In the genomic region with DNA sequence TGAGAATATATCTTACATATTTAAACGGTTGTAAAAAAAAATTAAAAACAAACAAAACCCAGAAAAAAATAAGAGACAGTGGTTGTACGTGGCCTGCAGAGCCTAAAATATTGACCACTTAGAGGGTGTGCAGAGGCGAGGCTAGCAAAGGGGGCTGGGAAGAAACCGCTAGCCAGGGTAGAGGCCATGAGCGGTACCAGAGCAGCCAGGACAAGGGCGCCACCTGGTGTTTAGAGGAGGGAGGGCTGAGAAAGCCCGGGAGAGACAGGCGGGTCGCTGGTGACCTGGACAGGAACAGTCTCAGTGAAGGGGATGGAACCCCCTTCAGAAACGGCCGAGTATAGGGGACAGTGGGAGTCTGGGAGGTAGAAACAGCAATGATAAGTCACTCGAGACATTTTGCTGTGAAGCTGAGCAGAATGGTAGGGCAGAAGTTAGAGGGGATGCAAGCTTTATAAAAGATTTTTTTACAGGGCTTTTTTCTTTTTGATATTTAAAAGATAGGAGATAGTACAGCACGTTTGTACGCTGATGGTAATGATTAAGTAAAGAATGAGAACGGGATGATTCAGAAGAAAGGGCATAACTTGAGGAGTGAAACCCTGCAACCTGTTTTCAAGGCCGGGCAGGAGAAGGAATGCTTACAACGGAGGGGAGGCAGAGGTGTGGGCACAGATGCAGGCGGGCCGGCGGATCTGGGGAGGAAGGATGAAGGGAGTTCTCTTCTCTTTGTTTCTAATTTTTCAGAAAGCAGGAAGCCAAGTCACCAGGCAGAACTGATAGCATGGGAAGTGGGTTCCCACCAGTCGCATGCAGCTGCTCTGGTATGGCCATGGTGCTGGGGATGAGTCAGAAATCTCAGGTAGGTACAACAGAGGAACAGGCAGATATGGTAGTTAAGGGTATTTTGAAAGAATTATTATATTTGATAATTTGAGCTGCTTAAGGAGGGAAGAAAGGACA, we compare ENCODE assay signal across 8 cellular contexts.
DNase-seq lines count a peak whose midpoint lies in the region; ATAC-seq and TF ChIP-seq lines count a peak whose summit lies in the region.

No MANE protein-coding gene starts in this region.

- TF ChIP-seq CTCF in AG04450 (IDR thresholded peaks at IDR 0.05; ENCODE audit: low read depth, low read length) (peak; percentile 73), choroid plexus epithelial cell (conservative IDR thresholded peaks at IDR 0.05; ENCODE audit: low read depth, low read length) (peak; percentile 89), mesothelial cell of epicardium (IDR thresholded peaks at IDR 0.05; ENCODE audit: unreplicated experiment) (peak; percentile 73)

- ATAC-seq in GM18508 (IDR thresholded peaks at IDR 0.05; ENCODE audit: insufficient read depth, unreplicated experiment) (peak; percentile 93), HG02970 (IDR thresholded peaks at IDR 0.05; ENCODE audit: low FRiP score, unreplicated experiment) (peak; percentile 82)

- peaks cover 2% of the 10 kb centered on the region for H3K4me1 Mint-ChIP-seq in mesothelial cell of epicardium

- H3K9me3 Mint-ChIP-seq in mesothelial cell of epicardium: no peaks in the 10 kb centered on the region

- DNase-seq in AG04450 (ENCODE audit: low read depth, low spot score) (no peak), NCI-H2107 treated with DMSO at 0.1 percent for 48 hours (lab: John Stamatoyannopoulos, UW; ENCODE audit: unreplicated experiment) (peak; percentile 53), choroid plexus epithelial cell (ENCODE audit: low read depth) (peak; percentile 55), mesothelial cell of epicardium (ENCODE audit: low spot score in 2 of 2, unreplicated experiment in 2 of 2) (peak; percentile 35 to 84)
- DNase-seq in activated CD4-positive, alpha-beta T cell treated with anti-CD3 and anti-CD28 coated beads for 24 hours (ENCODE audit: low read depth in 2 of 2): peak; percentile 73 to 82
- peak; percentile 91 for DNase-seq in stimulated activated CD8-positive, alpha-beta memory T cell treated with anti-CD3 and anti-CD28 coated beads, Interleukin-4, amount 100 ng/mL, for 48 hours

- no peak overlapping the region for H3K27ac Mint-ChIP-seq in mesothelial cell of epicardium

- H3K36me3 Mint-ChIP-seq in mesothelial cell of epicardium: peaks cover 12% of the 10 kb centered on the region

- no peak overlapping the region for H3K27ac ChIP-seq in AG04450 (ENCODE audit: low read depth, low read length)

- H3K4me3 ChIP-seq in AG04450 (ENCODE audit: low read depth, low read length) (no peak overlapping the region), choroid plexus epithelial cell (ENCODE audit: low read depth, low read length) (no peak overlapping the region)

- H3K27me3 ChIP-seq in AG04450 (ENCODE audit: control insufficient read depth, insufficient read depth, low read length): no peaks in the 10 kb centered on the region

- peaks cover 19% of the 10 kb centered on the region for H3K27me3 Mint-ChIP-seq in mesothelial cell of epicardium (ENCODE audit: low read depth)

- no peaks in the 10 kb centered on the region for H3K9me3 ChIP-seq in AG04450 (ENCODE audit: control insufficient read depth, insufficient read depth, low read length)

- no peak overlapping the region for H3K4me3 Mint-ChIP-seq in mesothelial cell of epicardium

- POLR2A ChIA-PET in AG04450 (lab: Yijun Ruan, JAX): no interaction called here

- CTCF ChIA-PET in AG04450 (lab: Charles Lee): interaction anchor here (0.6 to 2.7 kb wide), 17 partner anchors 10 to 1727 kb away, joined by 3 to 11 read pairs (median 3); a partner anchor contains a TSS
